8 cellular contexts compared by ENCODE assay signal in genomic region chr11:113690619-113691569, GRCh38. TPM values are rescaled to one million over a fixed set of nuclear protein-coding genes. Genes with fewer than 3 reads are reported as not detected.
DNase-seq lines count a peak whose midpoint lies in the region; ATAC-seq and TF ChIP-seq lines count a peak whose summit lies in the region.

No MANE protein-coding gene starts in this region.

- H3K27me3 ChIP-seq in uterus (no peaks in the 10 kb centered on the region), thyroid gland (no peaks in the 10 kb centered on the region)

- 80 to 84% methylated on average over 12 to 15 of the region's 15 CpGs for WGBS in thyroid gland, 2 donors

- no peaks in the 10 kb centered on the region for H3K36me3 ChIP-seq in uterus
- H3K36me3 ChIP-seq in thyroid gland = no peaks in the 10 kb centered on the region

- in situ Hi-C loops in Caki2 (cut with HindIII; ENCODE audit: low pct_unique_long_range_greater_than_20kb, low sequenced_read_pairs) = no loop called here

- intact Hi-C loops in uterus (cut with DNase I; ENCODE audit: low total_unique reads) (no loop called here), thyroid gland (cut with DNase I) (no loop called here)

- TF ChIP-seq POLR2A in uterus (IDR thresholded peaks at IDR 0.05) (no peak), thyroid gland (IDR thresholded peaks at IDR 0.05) (no peak)

- no peak overlapping the region for H3K27ac ChIP-seq in uterus
- H3K27ac ChIP-seq in thyroid gland = no peak overlapping the region

- ATAC-seq in HG03378 (IDR thresholded peaks at IDR 0.05; ENCODE audit: unreplicated experiment) = no peak
- ATAC-seq in GM21381 (IDR thresholded peaks at IDR 0.05; ENCODE audit: unreplicated experiment) = no peak

- H3K4me3 ChIP-seq in uterus = no peak overlapping the region
- H3K4me3 ChIP-seq in thyroid gland (replicated peaks in 1 of 3) = no peak overlapping the region

- DNase-seq in Caki2 (ENCODE audit: low read depth) = peak; percentile 76
- peak; percentile 90 for DNase-seq in HPDE6-E6E7 (ENCODE audit: extremely low spot score)
- peak; percentile 20 to 29 for DNase-seq in activated CD4-positive, alpha-beta T cell treated with anti-CD3 and anti-CD28 coated beads, Interleukin-2, amount 50 U/mL, for 48 hours
- DNase-seq in iPS-NIHi7 (ENCODE audit: extremely low spot score) = peak; percentile 80
- no peak for DNase-seq in uterus
- no peak for DNase-seq in thyroid gland

- TF ChIP-seq CTCF in uterus (IDR thresholded peaks at IDR 0.05) (no peak), thyroid gland (IDR thresholded peaks at IDR 0.05) (peak in 2 of 6 experiments; percentile 13 to 22)

- H3K4me1 ChIP-seq in uterus (no peaks in the 10 kb centered on the region), thyroid gland (no peaks in the 10 kb centered on the region)

- no peaks in the 10 kb centered on the region for H3K9me3 ChIP-seq in uterus
- H3K9me3 ChIP-seq in thyroid gland = no peaks in the 10 kb centered on the region

RNA-seq across cellular contexts. Expression of gene TMPRSS5, which starts 15.2 kb away (rescaled TPM):
- total RNA-seq in Caki2 (2014; rRNA removed; shearing (Covaris generic); ENCODE audit: low replicate concordance) = 0.32 TPM in 1 of 2 replicates, not detected in the other
- total RNA-seq in uterus = 1 to 10 TPM in 2 of 4 donors, under 1 TPM in 1, not detected in 1; 0.29 to 2.1 (median 1.9) TPM
- total RNA-seq in thyroid gland = under 1 TPM in 3 of 4 donors, not detected in 1; 0.40 to 0.59 (median 0.45) TPM

Comparison
In these comparisons a context has a peak if more than half of its experiments do, and no peak if none do; other contexts are left out.
1. DNase-seq: peak in Caki2 (single experiment), HPDE6-E6E7 (single experiment), activated CD4-positive, alpha-beta T cell treated with anti-CD3 and anti-CD28 coated beads, Interleukin-2, amount 50 U/mL, for 48 hours (2 of 2) and iPS-NIHi7 (single experiment); none in uterus (0 of 2) and thyroid gland (0 of 2).